Comparison of ENCODE assay signal across 21 cellular contexts in the genomic region with DNA sequence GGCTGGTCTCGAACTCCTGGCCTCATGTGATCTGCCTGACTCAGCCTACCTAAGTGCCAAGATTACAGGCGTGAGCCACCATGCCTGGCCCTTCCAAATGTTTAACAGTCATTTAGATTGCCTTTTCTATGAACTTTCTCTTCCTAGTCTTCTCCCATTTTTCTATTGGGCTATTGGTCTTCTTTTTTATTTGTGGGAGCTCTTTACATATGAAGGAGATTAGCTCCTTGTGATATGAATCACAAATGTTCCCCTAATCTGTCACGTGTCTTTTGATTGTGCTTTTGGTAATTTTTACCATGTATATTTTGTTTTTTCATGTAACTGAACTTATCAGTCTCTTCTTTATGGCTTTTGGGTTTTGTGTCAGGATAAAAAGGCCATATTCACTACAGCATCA. TPM values are rescaled to one million over a fixed set of nuclear protein-coding genes. Genes with fewer than 3 reads are reported as not detected.
DNase-seq lines count a peak whose midpoint lies in the region; FAIRE-seq and TF ChIP-seq lines count a peak whose summit lies in the region.
"Had no signal": no experiment of that assay in that cellular context is flagged by ENCODE, and none has a peak within 500 bp of the region (broad histone marks: within the 10 kb centered on the region; RNA-seq: fewer than 3 reads in every experiment).

No MANE protein-coding gene starts in this region.

- 59% methylated on average over 3 of the region's 3 CpGs; no CpG with 5 or more reads in 1 of the 2 experiments for WGBS in H1 (ENCODE audit: extremely low coverage in 1 of 2, insufficient coverage in 1 of 2, insufficient read length in 1 of 2, insufficient replicate concordance in 2 of 2, low coverage in 1 of 2, low lambda C conversion rate in 2 of 2, missing lambda C conversion rate in 1 of 2), 2 experiments
- WGBS in suprapubic skin = 87% methylated on average over 3 of the region's 3 CpGs
- 82 to 85% methylated on average over 3 of the region's 3 CpGs for WGBS in GM23248 (ENCODE audit: low coverage in 1 of 2, low lambda C conversion rate in 2 of 2, missing lambda C conversion rate in 2 of 2), 2 experiments

- H2AFZ ChIP-seq in H1 (ENCODE audit: low read length) (no peak overlapping the region), GM23248 (no peak overlapping the region)
- H2AFZ ChIP-seq: GM23338 had no signal

- no peak overlapping the region for H2BK12ac ChIP-seq in H1 (ENCODE audit: low read depth, low read length)

- H3K9me3 Mint-ChIP-seq in activated naive CD4-positive, alpha-beta T cell treated with anti-CD3 and anti-CD28 coated beads, Interleukin-2, amount 50 U/mL, for 24 hours = no peaks in the 10 kb centered on the region
- H3K9me3 Mint-ChIP-seq in activated CD4-positive, alpha-beta memory T cell treated with anti-CD3 and anti-CD28 coated beads for 36 hours = peaks cover 8% of the 10 kb centered on the region
- H3K9me3 Mint-ChIP-seq: GM23338 had no signal

- no peak overlapping the region for H4K5ac ChIP-seq in H1 (ENCODE audit: insufficient read length, low read depth, low read length)

- 0 out of 2 replicates have a peak, but pooled peaks cover 3% of the 10 kb centered on the region for H3K79me1 ChIP-seq in H1 (ENCODE audit: low read depth, low read length)

- no peak overlapping the region for H2BK120ac ChIP-seq in H1 (replicated peaks; ENCODE audit: low read depth, low read length)

- H3K4me1 ChIP-seq in H1 (replicated peaks in 1 of 4; ENCODE audit: control insufficient read depth in 3 of 4, insufficient read depth in 4 of 4, low read length in 3 of 4) (peaks cover 0 to 7% (median 0%) of the 10 kb centered on the region in 4 experiments; a peak in 1 of 7 replicates), suprapubic skin (peaks cover 19% of the 10 kb centered on the region), BE2C (no peaks in the 10 kb centered on the region), GM23248 (ENCODE audit: insufficient read depth) (no peaks in the 10 kb centered on the region)
- H3K4me1 ChIP-seq: body of pancreas, testis had no signal

- no peaks in the 10 kb centered on the region for H3K23me2 ChIP-seq in H1 (ENCODE audit: low read depth, low read length)

- no peak overlapping the region for H2AK5ac ChIP-seq in H1 (ENCODE audit: low read depth, low read length)

- no peak overlapping the region for H2BK15ac ChIP-seq in H1 (ENCODE audit: low read length)

- POLR2A ChIA-PET in activated CD4-positive, alpha-beta memory T cell treated with anti-CD3 and anti-CD28 coated beads for 36 hours (lab: Charles Lee) = interaction anchor here (1.1 to 6.1 kb wide), 5 partner anchors 13 to 421 kb away, joined by 3 to 83 read pairs (median 5); a partner anchor contains a TSS
- POLR2A ChIA-PET in H1 (lab: Charles Lee; ENCODE audit: partially characterized antibody) = interaction anchor here (0.7 to 1.6 kb wide), 3 partner anchors 7 to 49 kb away, joined by 3 read pairs; no protein-coding TSS in a partner anchor

- no peak for DNase-seq in activated naive CD4-positive, alpha-beta T cell treated with anti-CD3 and anti-CD28 coated beads, Interleukin-2, amount 50 U/mL, for 16 hours
- DNase-seq in activated CD4-positive, alpha-beta memory T cell treated with anti-CD3 and anti-CD28 coated beads for 36 hours = no peak
- no peak for DNase-seq in H1 (ENCODE audit: low read depth in 1 of 2, low spot score in 2 of 2)
- DNase-seq in suprapubic skin (ENCODE audit: low spot score in 2 of 2) = no peak
- DNase-seq in stimulated activated CD4-positive, alpha-beta T cell treated with anti-CD3 and anti-CD28 coated beads, Interleukin-2, amount 100 ng/mL, for 48 hours = no peak
- no peak for DNase-seq in BE2C
- DNase-seq in GM23248 = no peak
- DNase-seq: activated effector memory CD4-positive, alpha-beta T cell treated with anti-CD3 and anti-CD28 coated beads, Interleukin-2, amount 50 U/mL, for 16 hours; body of pancreas; left colon; NCI-H2029 treated with DMSO at 0.1 percent for 48 hours; SIG-M5; stimulated activated CD4-positive, alpha-beta T cell treated with anti-CD3 and anti-CD28 coated beads, Interleukin-1b, Interleukin-23, amount 100 ng/mL, for 48 hours; T1000; testis had no signal

- FAIRE-seq in H1 (lab: Jason Lieb, UNC) = no peak
- FAIRE-seq: frontal cortex had no signal

- TF ChIP-seq POLR2A in H1 (IDR thresholded peaks at IDR 0.05; ENCODE audit: control extremely low read depth in 1 of 2, low read depth in 2 of 2, low read length in 2 of 2) (no peak), suprapubic skin (IDR thresholded peaks at IDR 0.05) (no peak)

- H3K4ac ChIP-seq in H1 (replicated peaks; ENCODE audit: insufficient read length, low read depth, low read length) = no peak overlapping the region

- no peak overlapping the region for H3K27ac ChIP-seq in H1 (ENCODE audit: low read depth, low read length)
- peak overlapping the region; percentile 29 for H3K27ac ChIP-seq in suprapubic skin
- H3K27ac ChIP-seq in GM23248 = no peak overlapping the region
- H3K27ac ChIP-seq: epithelial cell of prostate, right lobe of liver, testis had no signal

- H3K9me3 ChIP-seq in H1 (ENCODE audit: insufficient read depth in 2 of 2, low read depth in 1 of 2, low read length in 1 of 2) = no peaks in the 10 kb centered on the region
- H3K9me3 ChIP-seq in suprapubic skin = no peaks in the 10 kb centered on the region
- H3K9me3 ChIP-seq in BE2C = no peaks in the 10 kb centered on the region
- H3K9me3 ChIP-seq in GM23248 (ENCODE audit: low read depth) = no peaks in the 10 kb centered on the region
- H3K9me3 ChIP-seq: body of pancreas, right lobe of liver, testis had no signal

- H2BK20ac ChIP-seq in H1 (ENCODE audit: low read length) = peak overlapping the region; percentile 61; the same call in 1 of the 2 replicates

- in situ Hi-C loops in GM23248 (cut with MboI) = no loop called here

- peak overlapping the region; percentile 76 for H3K4me3 Mint-ChIP-seq in activated naive CD4-positive, alpha-beta T cell treated with anti-CD3 and anti-CD28 coated beads, Interleukin-2, amount 50 U/mL, for 24 hours
- H3K4me3 Mint-ChIP-seq in activated CD4-positive, alpha-beta memory T cell treated with anti-CD3 and anti-CD28 coated beads for 36 hours = peak overlapping the region; percentile 43
- H3K4me3 Mint-ChIP-seq: GM23338 had no signal

- H3K9me2 ChIP-seq in GM23248 (ENCODE audit: insufficient read depth) = no peaks in the 10 kb centered on the region

- H4K91ac ChIP-seq in H1 (replicated peaks; ENCODE audit: insufficient read length, low read length) = no peak overlapping the region

- H2BK5ac ChIP-seq in H1 (ENCODE audit: low read depth, low read length) = no peak overlapping the region

- H3K36me3 Mint-ChIP-seq in activated naive CD4-positive, alpha-beta T cell treated with anti-CD3 and anti-CD28 coated beads, Interleukin-2, amount 50 U/mL, for 24 hours = no peaks in the 10 kb centered on the region
- peaks cover 26% of the 10 kb centered on the region for H3K36me3 Mint-ChIP-seq in activated CD4-positive, alpha-beta memory T cell treated with anti-CD3 and anti-CD28 coated beads for 36 hours

- peaks cover 83% of the 10 kb centered on the region for H3K4me1 Mint-ChIP-seq in activated naive CD4-positive, alpha-beta T cell treated with anti-CD3 and anti-CD28 coated beads, Interleukin-2, amount 50 U/mL, for 24 hours
- peaks cover 92% of the 10 kb centered on the region for H3K4me1 Mint-ChIP-seq in activated CD4-positive, alpha-beta memory T cell treated with anti-CD3 and anti-CD28 coated beads for 36 hours (ENCODE audit: low read depth)

- no peak overlapping the region for H4K8ac ChIP-seq in H1 (ENCODE audit: extremely low read depth, insufficient read depth, low read length)

- CTCF ChIA-PET in activated CD4-positive, alpha-beta memory T cell treated with anti-CD3 and anti-CD28 coated beads for 36 hours (lab: Charles Lee) = interaction anchor here (0.7 to 3.1 kb wide), 8 partner anchors 15 to 528 kb away, joined by 3 to 17 read pairs (median 3); a partner anchor contains a TSS
- CTCF ChIA-PET in H1 (lab: Charles Lee; ENCODE audit: partially characterized antibody) = interaction anchor here (0.6 to 1.2 kb wide), 3 partner anchors 76 to 399 kb away, joined by 3 read pairs; no protein-coding TSS in a partner anchor

- H3K36me3 ChIP-seq in H1 (ENCODE audit: control insufficient read depth in 2 of 4, insufficient read depth in 4 of 4, low read length in 3 of 4) = no peaks in the 10 kb centered on the region
- no peaks in the 10 kb centered on the region for H3K36me3 ChIP-seq in suprapubic skin
- H3K36me3 ChIP-seq in BE2C = no peaks in the 10 kb centered on the region
- no peaks in the 10 kb centered on the region for H3K36me3 ChIP-seq in GM23248 (ENCODE audit: low read depth)
- H3K36me3 ChIP-seq: right lobe of liver had no signal

- H3K27me3 ChIP-seq in H1 (replicated peaks in 1 of 4; ENCODE audit: control insufficient read depth in 3 of 4, extremely low read depth in 1 of 4, insufficient read depth in 3 of 4, low read length in 3 of 4) (no peaks in the 10 kb centered on the region), suprapubic skin (no peaks in the 10 kb centered on the region), BE2C (no peaks in the 10 kb centered on the region), GM23248 (replicated peaks; ENCODE audit: insufficient read depth) (no peaks in the 10 kb centered on the region)
- H3K27me3 ChIP-seq: body of pancreas, right lobe of liver, testis had no signal

- peaks cover 0 to 3% of the 10 kb centered on the region in 2 experiments for H4K20me1 ChIP-seq in H1 (replicated peaks in 1 of 2; ENCODE audit: control insufficient read depth in 1 of 2, insufficient read depth in 2 of 2, low read length in 2 of 2)
- H4K20me1 ChIP-seq in GM23248 (ENCODE audit: insufficient read depth) = no peaks in the 10 kb centered on the region

- no peaks in the 10 kb centered on the region for H3K27me3 Mint-ChIP-seq in activated naive CD4-positive, alpha-beta T cell treated with anti-CD3 and anti-CD28 coated beads, Interleukin-2, amount 50 U/mL, for 24 hours
- no peaks in the 10 kb centered on the region for H3K27me3 Mint-ChIP-seq in activated CD4-positive, alpha-beta memory T cell treated with anti-CD3 and anti-CD28 coated beads for 36 hours

- no peak for TF ChIP-seq CTCF in H1 (IDR thresholded peaks at IDR 0.05; ENCODE audit: control extremely low read depth in 1 of 3, insufficient read depth in 1 of 3, low read depth in 1 of 3, low read length in 3 of 3)
- no peak for TF ChIP-seq CTCF in suprapubic skin (IDR thresholded peaks at IDR 0.05)
- no peak for TF ChIP-seq CTCF in BE2C (IDR thresholded peaks at IDR 0.05; ENCODE audit: low read depth, low read length)

- H3K18ac ChIP-seq in H1 (ENCODE audit: extremely low read depth, low read length) = no peak overlapping the region

- H3K27ac Mint-ChIP-seq in activated naive CD4-positive, alpha-beta T cell treated with anti-CD3 and anti-CD28 coated beads, Interleukin-2, amount 50 U/mL, for 24 hours = peak overlapping the region; percentile 94
- peak overlapping the region; percentile 99 for H3K27ac Mint-ChIP-seq in activated CD4-positive, alpha-beta memory T cell treated with anti-CD3 and anti-CD28 coated beads for 36 hours
- H3K27ac Mint-ChIP-seq: GM23338 had no signal

- no peaks in the 10 kb centered on the region for H3K79me2 ChIP-seq in H1 (ENCODE audit: control insufficient read depth in 1 of 2, insufficient read depth in 2 of 2, low read length in 2 of 2)
- H3K79me2 ChIP-seq in GM23248 (ENCODE audit: insufficient read depth) = peaks cover 97% of the 10 kb centered on the region

- 0 out of 2 replicates have a peak, but pooled peaks cover 7% of the 10 kb centered on the region for H3F3A ChIP-seq in GM23248 (ENCODE audit: insufficient read depth)

- H3K9ac ChIP-seq in H1 (replicated peaks in 1 of 4; ENCODE audit: extremely low read depth in 1 of 4, low read depth in 3 of 4, low read length in 3 of 4) (no peak overlapping the region), GM23248 (no peak overlapping the region)

- H3K56ac ChIP-seq in H1 (replicated peaks; ENCODE audit: insufficient read length, low read depth, low read length) = no peak overlapping the region

- H3K4me2 ChIP-seq in H1 (ENCODE audit: insufficient read depth in 1 of 2, low read depth in 2 of 2, low read length in 2 of 2) = no peak overlapping the region
- no peak overlapping the region for H3K4me2 ChIP-seq in GM23248 (ENCODE audit: unreplicated experiment)
- H3K4me2 ChIP-seq: GM23338 had no signal

- TF ChIP-seq RAD21 in H1 (IDR thresholded peaks at IDR 0.05 in 1 of 2, conservative IDR thresholded peaks at IDR 0.05 in 1 of 2; ENCODE audit: low read depth in 2 of 2, low read length in 2 of 2) = no peak

- intact Hi-C loops in activated CD4-positive, alpha-beta memory T cell treated with anti-CD3 and anti-CD28 coated beads for 36 hours (cut with micrococcal nuclease) = loop anchor here (5.0 kb wide), 4 partner anchors 404 to 504 kb away; a partner anchor contains a TSS

- TF ChIP-seq EP300 in H1 (IDR thresholded peaks at IDR 0.05; ENCODE audit: borderline replicate concordance in 1 of 2, low read depth in 2 of 2, low read length in 2 of 2) (no peak), suprapubic skin (IDR thresholded peaks at IDR 0.05) (no peak)

- no peak overlapping the region for H3K23ac ChIP-seq in H1 (ENCODE audit: insufficient read length)

- no peak overlapping the region for H3K14ac ChIP-seq in H1 (ENCODE audit: insufficient read length)

- H3K4me3 ChIP-seq in H1 (ENCODE audit: extremely low read depth in 1 of 4, insufficient read depth in 2 of 4, low read depth in 3 of 4, low read length in 4 of 4) (no peak overlapping the region), suprapubic skin (no peak overlapping the region), BE2C (ENCODE audit: low read depth, low read length) (no peak overlapping the region), GM23248 (no peak overlapping the region)
- H3K4me3 ChIP-seq: body of pancreas, coronary artery, GM23338, right lobe of liver, testis had no signal

RNA-seq across cellular contexts. Expression of a gene that starts 11.9 kb away (rescaled TPM):
- total RNA-seq in activated CD4-positive, alpha-beta memory T cell treated with anti-CD3 and anti-CD28 coated beads for 36 hours = 100 to 1,000 TPM in 1 of 2 experiments, 10 to 100 TPM in 1; 100.0 to 107 TPM
- 4.7 and 5.1 TPM in 2 replicates for total RNA-seq in H1 (2021; fragmentation: NEBNext Ultra II Directional; extraction: Animal tissue kit (Norgen Biotek cat#: 25700))
- 2.4 and 5.5 TPM in 2 replicates for polyA plus RNA-seq in H1 (2011; rRNA removed)
- polyA plus RNA-seq in H1 (2011; cell fraction: cytosol; rRNA removed) = 4.9 TPM
- 13.5 TPM for polyA plus RNA-seq in H1 (2011; cell fraction: nucleus; rRNA removed)
- polyA plus RNA-seq in H1 (2012, experiment 1 of 2) = 2.0 to 4.3 TPM (median 2.9 TPM) in 4 replicates
- 0.45 TPM for polyA plus RNA-seq in H1 (2012, experiment 2 of 2)
- 1.8 TPM for polyA plus RNA-seq in H1 (2013, experiment 1 of 2)
- polyA plus RNA-seq in H1 (2013, experiment 2 of 2) = 1.7 TPM
- 6.9 and 7.2 TPM in 2 replicates for polyA minus RNA-seq in H1 (2011; rRNA and poly(A)+ RNA removed)
- 7.3 TPM for polyA minus RNA-seq in H1 (2011; cell fraction: cytosol; rRNA and poly(A)+ RNA removed)
- polyA minus RNA-seq in H1 (2011; cell fraction: nucleus; rRNA and poly(A)+ RNA removed) = 6.4 TPM
- total RNA-seq in suprapubic skin = 10 to 100 TPM; 15.0 to 23.3 (median 16.9) TPM
- 26.2 TPM for polyA plus RNA-seq in BE2C (2012; ENCODE audit: insufficient read depth, insufficient read length, low read depth)
- 87.4 and 90.5 TPM in 2 replicates for total RNA-seq in GM23248 (2014; rRNA removed; shearing (Covaris generic))
- 31.9 and 32.7 TPM in 2 replicates for polyA plus RNA-seq in GM23248 (2016; fragmentation: Nextera tagmentation; extraction: Ambion mirVana)
